In the genomic region with DNA sequence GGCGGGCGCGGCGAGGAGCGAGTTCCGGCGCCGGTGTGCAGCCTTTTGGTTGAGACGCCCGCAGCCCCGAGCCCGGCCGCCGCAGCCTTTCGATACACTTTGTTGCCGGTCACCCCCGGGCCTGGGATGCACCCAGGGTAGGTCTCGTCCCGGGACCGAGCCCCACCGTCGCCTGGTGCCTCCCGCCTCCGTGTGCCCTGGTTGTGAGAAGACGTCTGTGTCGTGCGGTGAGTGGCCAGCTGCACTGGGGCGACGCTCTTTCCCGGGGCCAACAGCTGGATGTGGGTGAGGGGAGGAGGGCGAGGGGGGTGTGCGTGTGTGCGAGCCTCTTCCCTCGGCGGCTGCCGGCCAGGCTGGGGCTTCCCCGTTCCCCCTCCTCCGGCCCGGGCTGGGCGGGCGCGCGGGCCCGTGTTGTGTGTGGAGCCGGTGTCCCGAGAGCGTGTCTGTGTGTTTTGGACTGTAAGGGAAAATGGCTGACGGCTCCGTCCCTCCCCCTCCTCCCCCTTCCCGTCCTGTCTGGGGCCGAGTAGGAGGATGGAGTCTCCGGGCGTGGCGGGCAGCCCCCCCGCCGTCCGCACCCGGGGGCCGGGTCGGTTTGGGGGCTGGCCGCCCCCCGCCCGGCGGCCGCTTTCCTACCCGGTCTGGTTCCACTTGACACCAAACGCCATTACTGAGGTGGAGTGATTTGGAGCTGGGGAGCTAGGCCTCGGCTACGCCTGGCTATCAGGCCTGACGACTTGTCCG, we compare ENCODE assay signal across 8 cellular contexts. TPM values are rescaled to one million over a fixed set of nuclear protein-coding genes. Genes with fewer than 3 reads are reported as not detected.
DNase-seq lines count a peak whose midpoint lies in the region; ATAC-seq lines count a peak whose summit lies in the region.

No MANE protein-coding gene starts in this region.

- ATAC-seq in activated T-cell treated with anti-CD3 and anti-CD28 coated beads, Interleukin-2, amount 50 U/mL, for 4 hours, result peak; percentile 1 to 3
- ATAC-seq in esophagus mucosa, result peak; percentile 2
- peak; percentile 3 for ATAC-seq in stimulated activated naive CD8-positive, alpha-beta T cell treated with anti-CD3 and anti-CD28 coated beads, Interleukin-15, Interleukin-2, amounts not matched to agents 100 U/mL and 50 U/mL, for 24 hours
- no peak for ATAC-seq in GM21515 (IDR thresholded peaks at IDR 0.05; ENCODE audit: unreplicated experiment)

- H3K36me3 ChIP-seq in HAP-1 (replicated peaks), result peaks cover 28% of the 10 kb centered on the region

- H3K4me1 Mint-ChIP-seq in activated T-cell treated with anti-CD3 and anti-CD28 coated beads, Interleukin-2, amount 50 U/mL, for 4 hours (ENCODE audit: low read depth), result peaks cover 30% of the 10 kb centered on the region

- peak overlapping the region; percentile 92 for H3K4me3 ChIP-seq in HAP-1

- peak overlapping the region; percentile 90 for H3K4me3 Mint-ChIP-seq in activated T-cell treated with anti-CD3 and anti-CD28 coated beads, Interleukin-2, amount 50 U/mL, for 4 hours

- H3K27me3 Mint-ChIP-seq in activated T-cell treated with anti-CD3 and anti-CD28 coated beads, Interleukin-2, amount 50 U/mL, for 4 hours (ENCODE audit: low read depth), result no peaks in the 10 kb centered on the region

- peaks cover 4% of the 10 kb centered on the region for H3K36me3 Mint-ChIP-seq in activated T-cell treated with anti-CD3 and anti-CD28 coated beads, Interleukin-2, amount 50 U/mL, for 4 hours (ENCODE audit: insufficient read depth)

- in situ Hi-C loops in HAP-1 (cut with MboI; ENCODE audit: low sequenced_read_pairs), result loop anchor here (10.0 kb wide), 1 partner anchor 61 kb away; no protein-coding TSS in a partner anchor

- DNase-seq in GM03348 (ENCODE audit: low spot score), result peak; percentile 54
- DNase-seq in HAP-1 (ENCODE audit: low spot score in 2 of 2), result peak; percentile 79 to 80
- DNase-seq in NCI-H524 (lab: John Stamatoyannopoulos, UW), result peak; percentile 55 to 71
- DNase-seq in activated T-cell treated with anti-CD3 and anti-CD28 coated beads, Interleukin-2, amount 50 U/mL, for 4 hours, result peak; percentile 26
- DNase-seq in myocyte (ENCODE audit: low read depth), result peak; percentile 74
- peak; percentile 51 for DNase-seq in stimulated activated naive CD8-positive, alpha-beta T cell treated with anti-CD3 and anti-CD28 coated beads, Interleukin-15, Interleukin-2, amounts not matched to agents 100 U/mL and 50 U/mL, for 24 hours

- H3K4me1 ChIP-seq in HAP-1, result peaks cover 16% of the 10 kb centered on the region

- no peaks in the 10 kb centered on the region for H3K27me3 ChIP-seq in HAP-1 (ENCODE audit: low read depth)

- no peaks in the 10 kb centered on the region for H3K9me3 Mint-ChIP-seq in activated T-cell treated with anti-CD3 and anti-CD28 coated beads, Interleukin-2, amount 50 U/mL, for 4 hours

- H3K9me3 ChIP-seq in HAP-1, result no peaks in the 10 kb centered on the region

RNA-seq across cellular contexts. Expression of a gene that starts 0.8 kb away (rescaled TPM):
- total RNA-seq in activated T-cell treated with anti-CD3 and anti-CD28 coated beads, Interleukin-2, amount 50 U/mL, for 4 hours, result 10 to 100 TPM; 33.9 to 35.9 (median 34.1) TPM
- total RNA-seq in esophagus mucosa (47.3 TPM), myocyte (106 and 114 TPM in 2 replicates)
- polyA plus RNA-seq in myocyte (2012), result 31.9 TPM

Comparison
In these comparisons a context has a peak if more than half of its experiments do, and no peak if none do; other contexts are left out.
1. DNase-seq: peak in every context shown above with its lines; median percentile 80 in HAP-1; 74 in myocyte; 63 in NCI-H524; 54 in GM03348; 51 in stimulated activated naive CD8-positive, alpha-beta T cell treated with anti-CD3 and anti-CD28 coated beads, Interleukin-15, Interleukin-2, amounts not matched to agents 100 U/mL and 50 U/mL, for 24 hours; 26 in activated T-cell treated with anti-CD3 and anti-CD28 coated beads, Interleukin-2, amount 50 U/mL, for 4 hours.